ENCODE assay signal across 8 cellular contexts in genomic region chr9:133112361-133113026, GRCh38. TPM values are rescaled to one million over a fixed set of nuclear protein-coding genes. Genes with fewer than 3 reads are reported as not detected.
DNase-seq lines count a peak whose midpoint lies in the region; ATAC-seq and TF ChIP-seq lines count a peak whose summit lies in the region.

No MANE protein-coding gene starts in this region.

- CTCF ChIA-PET in CD8-positive, alpha-beta T cell (lab: Charles Lee): interaction anchor here (0.6 to 25.8 kb wide), 3 partner anchors 10 to 35 kb away, joined by 3 to 606 read pairs (median 24); no protein-coding TSS in a partner anchor

- no peaks in the 10 kb centered on the region for H3K9me3 ChIP-seq in CD8-positive, alpha-beta T cell (ENCODE audit: low read length)

- POLR2A ChIA-PET in CD8-positive, alpha-beta T cell (lab: Charles Lee): interaction anchor here (1.5 kb wide), 1 partner anchor 32 kb away, joined by 6 read pairs; no protein-coding TSS in a partner anchor

- no peak for TF ChIP-seq CTCF in CD8-positive, alpha-beta T cell (IDR thresholded peaks at IDR 0.05)
- no peak for TF ChIP-seq CTCF in osteocyte (IDR thresholded peaks at IDR 0.05)

- peaks cover 29% of the 10 kb centered on the region for H3K36me3 ChIP-seq in CD8-positive, alpha-beta T cell (ENCODE audit: insufficient read depth, low read length)

- peak overlapping the region; percentile 71 for H3K27ac Mint-ChIP-seq in CD8-positive, alpha-beta T cell
- H3K27ac Mint-ChIP-seq in osteocyte (ENCODE audit: unreplicated experiment): peak overlapping the region; percentile 88

- no peaks in the 10 kb centered on the region for H3K27me3 Mint-ChIP-seq in CD8-positive, alpha-beta T cell (ENCODE audit: low read depth)
- no peaks in the 10 kb centered on the region for H3K27me3 Mint-ChIP-seq in osteocyte (ENCODE audit: unreplicated experiment)

- H3K36me3 Mint-ChIP-seq in CD8-positive, alpha-beta T cell: peaks cover 36% of the 10 kb centered on the region
- H3K36me3 Mint-ChIP-seq in osteocyte (ENCODE audit: unreplicated experiment): peaks cover 16% of the 10 kb centered on the region

- ATAC-seq in CD8-positive, alpha-beta T cell: peak; percentile 59
- ATAC-seq in esophagus mucosa (peak; percentile 16), HG03457 (IDR thresholded peaks at IDR 0.05; ENCODE audit: unreplicated experiment) (no peak), GM21390 (IDR thresholded peaks at IDR 0.05; ENCODE audit: unreplicated experiment) (no peak)

- no peak overlapping the region for H3K4me3 Mint-ChIP-seq in CD8-positive, alpha-beta T cell
- no peak overlapping the region for H3K4me3 Mint-ChIP-seq in osteocyte (ENCODE audit: unreplicated experiment)

- H3K4me3 ChIP-seq in CD8-positive, alpha-beta T cell (ENCODE audit: low read depth, low read length): no peak overlapping the region

- DNase-seq in CD8-positive, alpha-beta T cell: peak in 4 of 7 experiments; percentile 35 to 70 (median 48)
- DNase-seq in RPMI7951 (ENCODE audit: low read depth) (peak; percentile 37), osteocyte (ENCODE audit: extremely low spot score, unreplicated experiment) (no peak), NCI-H2029 treated with DMSO at 0.1 percent for 48 hours (lab: John Stamatoyannopoulos, UW) (no peak), NCI-H69 (lab: John Stamatoyannopoulos, UW) (no peak)

- no peaks in the 10 kb centered on the region for H3K9me3 Mint-ChIP-seq in CD8-positive, alpha-beta T cell
- no peaks in the 10 kb centered on the region for H3K9me3 Mint-ChIP-seq in osteocyte (ENCODE audit: unreplicated experiment)

- intact Hi-C loops in CD8-positive, alpha-beta T cell (cut with DNase I, micrococcal nuclease): no loop called here

- no peak overlapping the region for H3K27ac ChIP-seq in CD8-positive, alpha-beta T cell (ENCODE audit: low read depth, low read length)

- peaks cover 49% of the 10 kb centered on the region for H3K4me1 ChIP-seq in CD8-positive, alpha-beta T cell (ENCODE audit: insufficient read depth, low read length)

- no peaks in the 10 kb centered on the region for H3K27me3 ChIP-seq in CD8-positive, alpha-beta T cell (ENCODE audit: insufficient read depth, low read length)

- H3K4me1 Mint-ChIP-seq in CD8-positive, alpha-beta T cell (ENCODE audit: low read depth): peaks cover 37% of the 10 kb centered on the region
- H3K4me1 Mint-ChIP-seq in osteocyte (ENCODE audit: unreplicated experiment): peaks cover 41% of the 10 kb centered on the region

RNA-seq across cellular contexts. Expression of gene RALGDS, which starts 8.5 kb away (rescaled TPM):
- 100 to 1,000 TPM; 177 to 186 TPM for total RNA-seq in CD8-positive, alpha-beta T cell
- 12.5 and 18.9 TPM in 2 replicates for total RNA-seq in RPMI7951 (2014; rRNA removed; shearing (Covaris generic))
- total RNA-seq in esophagus mucosa (35.0 TPM), osteocyte (35.1 and 38.4 TPM in 2 replicates)

RNA-seq across cellular contexts. Expression of gene CEL, which starts 50.7 kb away (rescaled TPM):
- total RNA-seq in CD8-positive, alpha-beta T cell: under 1 TPM; 0.19 to 0.30 TPM
- 0.12 TPM in 1 of 2 replicates, not detected in the other for total RNA-seq in RPMI7951 (2014; rRNA removed; shearing (Covaris generic))
- total RNA-seq in esophagus mucosa (2.4 TPM), osteocyte (1.3 and 1.9 TPM in 2 replicates)

RNA-seq across cellular contexts. Expression of gene GBGT1, which starts 51.2 kb away (rescaled TPM):
- under 1 TPM; 0.53 to 0.84 TPM for total RNA-seq in CD8-positive, alpha-beta T cell
- total RNA-seq in RPMI7951 (2014; rRNA removed; shearing (Covaris generic)): 0.59 and 1.3 TPM in 2 replicates
- total RNA-seq in esophagus mucosa: 2.0 TPM
- 3.1 and 4.1 TPM in 2 replicates for total RNA-seq in osteocyte

Comparison
In these comparisons a context has a peak if more than half of its experiments do, and no peak if none do; other contexts are left out.
1. ATAC-seq: peak in CD8-positive, alpha-beta T cell (single experiment) and esophagus mucosa (single experiment); none in HG03457 (single experiment) and GM21390 (single experiment).
2. DNase-seq: peak in CD8-positive, alpha-beta T cell (4 of 7) and RPMI7951 (single experiment); none in osteocyte (single experiment), NCI-H2029 treated with DMSO at 0.1 percent for 48 hours (single experiment) and NCI-H69 (single experiment).